In the genomic region with DNA sequence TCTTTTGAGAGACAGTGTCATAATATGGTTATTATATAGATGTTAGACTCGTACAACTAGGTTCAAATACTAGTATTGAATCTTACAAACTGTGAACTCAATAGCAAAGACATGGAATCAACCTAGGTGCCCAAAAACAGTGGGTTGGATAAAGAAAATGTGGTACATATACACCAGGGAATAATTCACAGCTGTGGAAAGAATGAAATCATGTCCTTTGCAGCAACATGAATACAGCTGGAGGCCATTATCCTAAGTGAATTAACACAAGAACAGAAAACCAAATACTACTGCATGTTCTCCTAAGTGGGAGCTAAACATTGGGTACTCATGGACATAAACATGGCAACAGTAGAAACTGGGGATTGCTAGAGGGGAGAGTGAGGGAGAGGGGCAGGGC, we compare ENCODE assay signal across 25 cellular contexts. TPM values are rescaled to one million over a fixed set of nuclear protein-coding genes. Genes with fewer than 3 reads are reported as not detected.
DNase-seq lines count a peak whose midpoint lies in the region; ATAC-seq, FAIRE-seq and TF ChIP-seq lines count a peak whose summit lies in the region.
"Had no signal": no experiment of that assay in that cellular context is flagged by ENCODE, and none has a peak within 500 bp of the region (broad histone marks: within the 10 kb centered on the region; RNA-seq: fewer than 3 reads in every experiment).

No MANE protein-coding gene starts in this region.

- SMC1A ChIA-PET in GM12878 (lab: Charles Lee; ENCODE audit: uncharacterized antibody, unreplicated experiment), result interaction anchor here (0.8 to 14.7 kb wide), 11 partner anchors 9 to 115 kb away, joined by 3 to 254 read pairs (median 3); no protein-coding TSS in a partner anchor

- H3K4me1 Mint-ChIP-seq in stimulated activated effector memory CD8-positive, alpha-beta T cell treated with anti-CD3 and anti-CD28 coated beads, Interleukin-12 subunit alpha, Interleukin-12 subunit beta, amount 100 ng/mL, for 72 hours, result peaks cover 10% of the 10 kb centered on the region

- RAD21 ChIA-PET in GM12878 (lab: Charles Lee; ENCODE audit: unreplicated experiment), result interaction anchor here (2.3 to 19.6 kb wide), 4 partner anchors 10 to 21 kb away, joined by 6 to 238 read pairs (median 54); no protein-coding TSS in a partner anchor

- H3K79me2 ChIP-seq in GM12878 (ENCODE audit: control insufficient read depth, insufficient read depth, low read length), result peaks cover 35% of the 10 kb centered on the region

- H3K4me3 Mint-ChIP-seq in stimulated activated effector memory CD8-positive, alpha-beta T cell treated with anti-CD3 and anti-CD28 coated beads, Interleukin-12 subunit alpha, Interleukin-12 subunit beta, amount 100 ng/mL, for 72 hours, result no peak overlapping the region
- H3K4me3 Mint-ChIP-seq: CD8-positive, alpha-beta memory T cell; HFFc6 had no signal

- H3K4me1 ChIP-seq in cardiac muscle cell (ENCODE audit: low read depth) (peaks cover 68% of the 10 kb centered on the region), GM12878 (ENCODE audit: control insufficient read depth, insufficient read depth, low read length) (peaks cover 5% of the 10 kb centered on the region; the same call in 1 of the 2 replicates)

- BruUV-seq in GM12878 (replicated peaks; lab: Mats Ljungman, UMichigan), result TSS peak; percentile 10

- DNase-seq in cardiac muscle cell (ENCODE audit: low read depth in 1 of 2, low spot score in 1 of 2), result no peak
- no peak for DNase-seq in Right ventricle myocardium superior
- no peak for DNase-seq in GM12878 (ENCODE audit: low read depth, low spot score)
- DNase-seq in stimulated activated effector memory CD8-positive, alpha-beta T cell treated with anti-CD3 and anti-CD28 coated beads, Interleukin-12 subunit alpha, Interleukin-12 subunit beta, amount 100 ng/mL, for 72 hours (ENCODE audit: low spot score in 2 of 2), result no peak
- DNase-seq: ACHN; BE2C; C1 segment of cervical spinal cord; CD4-positive, CD25-positive, alpha-beta regulatory T cell; CD8-positive, alpha-beta memory T cell; COR-L47; DMS 273 treated with DMSO at 0.1 percent for 48 hours; DMS53; DND-41; EL; GOT3; H7; HFFc6; IMR-90 had no signal

- no peaks in the 10 kb centered on the region for H4K20me1 ChIP-seq in GM12878 (ENCODE audit: control insufficient read depth, insufficient read depth)

- TF ChIP-seq CTCF in cardiac muscle cell (IDR thresholded peaks at IDR 0.05; ENCODE audit: low read depth, low read length) (no peak), GM12878 (IDR thresholded peaks at IDR 0.05 in 2 of 3, conservative IDR thresholded peaks at IDR 0.05 in 1 of 3; ENCODE audit: control insufficient read depth in 2 of 3, extremely low read depth in 1 of 3, insufficient read depth in 1 of 3, low read depth in 3 of 3, low read length in 3 of 3) (no peak)

- H3K4me3 ChIP-seq in cardiac muscle cell (no peak overlapping the region), GM12878 (no peak overlapping the region)

- H3K9me3 ChIP-seq in cardiac muscle cell (ENCODE audit: low read depth) (no peaks in the 10 kb centered on the region), GM12878 (replicated peaks; ENCODE audit: control insufficient read depth, insufficient read depth, low read length) (no peaks in the 10 kb centered on the region)
- H3K9me3 ChIP-seq: BE2C had no signal

- no peaks in the 10 kb centered on the region for H3K36me3 ChIP-seq in cardiac muscle cell
- peaks cover 0 to 7% of the 10 kb centered on the region in 2 experiments; a peak in 2 of 4 replicates for H3K36me3 ChIP-seq in GM12878 (ENCODE audit: control insufficient read depth in 2 of 2, insufficient read depth in 2 of 2, low read length in 1 of 2)
- H3K36me3 ChIP-seq: BE2C had no signal

- no peaks in the 10 kb centered on the region for H3K36me3 Mint-ChIP-seq in stimulated activated effector memory CD8-positive, alpha-beta T cell treated with anti-CD3 and anti-CD28 coated beads, Interleukin-12 subunit alpha, Interleukin-12 subunit beta, amount 100 ng/mL, for 72 hours

- no peak for TF ChIP-seq POLR2A in GM12878 (IDR thresholded peaks at IDR 0.05; ENCODE audit: low read depth, low read length)

- no peak overlapping the region for H2AFZ ChIP-seq in GM12878 (ENCODE audit: control insufficient read depth, low read depth, low read length)

- H3K27ac ChIP-seq in cardiac muscle cell (peak overlapping the region; percentile 91), GM12878 (ENCODE audit: control insufficient read depth, insufficient read depth) (no peak overlapping the region)

- H3K27me3 ChIP-seq in cardiac muscle cell (no peaks in the 10 kb centered on the region), GM12878 (replicated peaks in 1 of 2; ENCODE audit: control insufficient read depth in 2 of 2, insufficient read depth in 2 of 2, low read length in 1 of 2) (no peaks in the 10 kb centered on the region)
- H3K27me3 ChIP-seq: BE2C had no signal

- CTCF ChIA-PET in GM12878 (lab: Yijun Ruan, JAX), result interaction anchor here (0.8 to 7.9 kb wide), 4 partner anchors 11 to 202 kb away, joined by 3 to 50 read pairs (median 3); no protein-coding TSS in a partner anchor

- no peak for TF ChIP-seq RAD21 in GM12878 (IDR thresholded peaks at IDR 0.05; ENCODE audit: insufficient read depth, low read depth, low read length)

- ATAC-seq in Right ventricle myocardium superior (ENCODE audit: poor library complexity) (no peak), GM12878 (no peak), GM18511 (IDR thresholded peaks at IDR 0.05; ENCODE audit: unreplicated experiment) (no peak), HG02642 (IDR thresholded peaks at IDR 0.05; ENCODE audit: poor library complexity, unreplicated experiment) (no peak)
- no peak for ATAC-seq in stimulated activated effector memory CD8-positive, alpha-beta T cell treated with anti-CD3 and anti-CD28 coated beads, Interleukin-12 subunit alpha, Interleukin-12 subunit beta, amount 100 ng/mL, for 72 hours
- ATAC-seq: HCT116 had no signal

- intact Hi-C loops in Right ventricle myocardium superior (cut with DNase I) (no loop called here), GM12878 (cut with micrococcal nuclease; ENCODE audit: unreplicated experiment) (loop anchor here (10.0 kb wide), 2 partner anchors 116 to 154 kb away; no protein-coding TSS in a partner anchor)

- H3K9me3 Mint-ChIP-seq in stimulated activated effector memory CD8-positive, alpha-beta T cell treated with anti-CD3 and anti-CD28 coated beads, Interleukin-12 subunit alpha, Interleukin-12 subunit beta, amount 100 ng/mL, for 72 hours, result no peaks in the 10 kb centered on the region
- H3K9me3 Mint-ChIP-seq: CD4-positive, CD25-positive, alpha-beta regulatory T cell; CD8-positive, alpha-beta memory T cell; HFFc6 had no signal

- in situ Hi-C loops in GM12878 (cut with MboI), result no loop called here

- peak overlapping the region; percentile 32 for H3K27ac Mint-ChIP-seq in stimulated activated effector memory CD8-positive, alpha-beta T cell treated with anti-CD3 and anti-CD28 coated beads, Interleukin-12 subunit alpha, Interleukin-12 subunit beta, amount 100 ng/mL, for 72 hours
- H3K27ac Mint-ChIP-seq: HFFc6 had no signal

- WGBS in GM12878 (ENCODE audit: insufficient coverage, insufficient replicate concordance, low lambda C conversion rate, missing lambda C conversion rate), result 95% methylated on average over 1 of the region's 1 CpG

- POLR2A ChIA-PET in GM12878 (lab: Charles Lee), result interaction anchor here (0.7 to 3.2 kb wide), 4 partner anchors 9 to 24 kb away, joined by 3 to 13 read pairs (median 4); no protein-coding TSS in a partner anchor

- no peak for FAIRE-seq in GM12878 (lab: Jason Lieb, UNC)
- FAIRE-seq: A204.1, GM12891, GM18507, HTR-8/SVneo had no signal

- H3K9ac ChIP-seq in GM12878 (ENCODE audit: control insufficient read depth, insufficient read depth, low read length), result no peak overlapping the region

- H3K4me2 ChIP-seq in GM12878 (ENCODE audit: control insufficient read depth, insufficient read depth), result no peak overlapping the region

- TF ChIP-seq EP300 in GM12878 (IDR thresholded peaks at IDR 0.05; ENCODE audit: borderline replicate concordance in 1 of 2, control insufficient read depth in 1 of 2, low read depth in 2 of 2, low read length in 2 of 2), result no peak

RNA-seq across cellular contexts. Expression of a gene that starts 8.1 kb away (rescaled TPM):
- total RNA-seq in cardiac muscle cell, result 91.9 and 107 TPM in 2 replicates
- 84.2 and 101 TPM in 2 replicates for polyA plus RNA-seq in cardiac muscle cell
- total RNA-seq in Right ventricle myocardium superior, result 72.1 TPM
- 482 and 484 TPM in 2 replicates for total RNA-seq in GM12878 (2013; cell fraction: nucleolus; rRNA removed)
- total RNA-seq in GM12878 (2014; rRNA removed), result 39.4 and 41.9 TPM in 2 replicates
- total RNA-seq in GM12878 (2014; rRNA removed; fragmentation: Illumina TruSeq; extraction: Trizol), result 44.1 and 48.4 TPM in 2 replicates
- total RNA-seq in GM12878 (2021), result 35.9 and 37.3 TPM in 2 replicates
- polyA plus RNA-seq in GM12878 (2011; ENCODE audit: low read depth), result 16.8 TPM
- polyA plus RNA-seq in GM12878 (2011; rRNA removed), result 65.6 and 93.6 TPM in 2 replicates
- 29.8 and 33.8 TPM in 2 replicates for polyA plus RNA-seq in GM12878 (2011; cell fraction: cytosol; rRNA removed)
- polyA plus RNA-seq in GM12878 (2011; cell fraction: nucleus; rRNA removed), result 68.6 and 78.6 TPM in 2 replicates
- 26.1 and 29.1 TPM in 2 replicates for polyA plus RNA-seq in GM12878 (2012)
- 34.9 and 41.8 TPM in 2 replicates for polyA plus RNA-seq in GM12878 (2014; fragmentation: Illumina TruSeq; extraction: Trizol)
- polyA plus RNA-seq in GM12878 (2014; fragmentation: Nextera tagmentation; extraction: Ambion mirVana), result 10 to 100 TPM; 14.2 to 15.7 TPM
- 27.7 and 31.5 TPM in 2 replicates for polyA plus RNA-seq in GM12878 (2014; rRNA removed)
- polyA plus RNA-seq in GM12878 (2016; fragmentation: Nextera tagmentation; extraction: Ambion mirVana), result 10 to 100 TPM; 36.8 to 46.0 TPM
- polyA minus RNA-seq in GM12878 (2011; rRNA and poly(A)+ RNA removed), result 152 and 187 TPM in 2 replicates
- 27.1 and 37.1 TPM in 2 replicates for polyA minus RNA-seq in GM12878 (2011; cell fraction: cytosol; rRNA and poly(A)+ RNA removed)
- polyA minus RNA-seq in GM12878 (2011; cell fraction: nucleus; rRNA and poly(A)+ RNA removed), result 115 and 182 TPM in 2 replicates

RNA-seq across cellular contexts. Expression of a gene that starts 8.4 kb away (rescaled TPM):
- total RNA-seq in cardiac muscle cell, result 44.5 and 50.2 TPM in 2 replicates
- 118 and 134 TPM in 2 replicates for polyA plus RNA-seq in cardiac muscle cell
- 54.1 TPM for total RNA-seq in Right ventricle myocardium superior
- 171 and 189 TPM in 2 replicates for total RNA-seq in GM12878 (2013; cell fraction: nucleolus; rRNA removed)
- total RNA-seq in GM12878 (2014; rRNA removed), result 27.6 and 29.9 TPM in 2 replicates
- total RNA-seq in GM12878 (2014; rRNA removed; fragmentation: Illumina TruSeq; extraction: Trizol), result 37.3 and 40.1 TPM in 2 replicates
- 21.3 and 22.2 TPM in 2 replicates for total RNA-seq in GM12878 (2021)
- 11.4 TPM for polyA plus RNA-seq in GM12878 (2011; ENCODE audit: low read depth)
- 56.3 and 93.7 TPM in 2 replicates for polyA plus RNA-seq in GM12878 (2011; rRNA removed)
- 20.2 and 24.5 TPM in 2 replicates for polyA plus RNA-seq in GM12878 (2011; cell fraction: cytosol; rRNA removed)
- polyA plus RNA-seq in GM12878 (2011; cell fraction: nucleus; rRNA removed), result 18.3 and 23.1 TPM in 2 replicates
- polyA plus RNA-seq in GM12878 (2012), result 17.5 and 19.5 TPM in 2 replicates
- 29.6 and 36.5 TPM in 2 replicates for polyA plus RNA-seq in GM12878 (2014; fragmentation: Illumina TruSeq; extraction: Trizol)
- 10 to 100 TPM in 1 of 2 experiments, 1 to 10 TPM in 1; 9.3 to 15.9 TPM for polyA plus RNA-seq in GM12878 (2014; fragmentation: Nextera tagmentation; extraction: Ambion mirVana)
- polyA plus RNA-seq in GM12878 (2014; rRNA removed), result 11.5 and 13.8 TPM in 2 replicates
- 10 to 100 TPM; 45.1 to 45.2 TPM for polyA plus RNA-seq in GM12878 (2016; fragmentation: Nextera tagmentation; extraction: Ambion mirVana)
- polyA minus RNA-seq in GM12878 (2011; rRNA and poly(A)+ RNA removed), result 35.1 and 48.0 TPM in 2 replicates
- polyA minus RNA-seq in GM12878 (2011; cell fraction: cytosol; rRNA and poly(A)+ RNA removed), result 9.6 and 13.7 TPM in 2 replicates
- polyA minus RNA-seq in GM12878 (2011; cell fraction: nucleus; rRNA and poly(A)+ RNA removed), result 57.8 and 86.2 TPM in 2 replicates
